In the genomic region with DNA sequence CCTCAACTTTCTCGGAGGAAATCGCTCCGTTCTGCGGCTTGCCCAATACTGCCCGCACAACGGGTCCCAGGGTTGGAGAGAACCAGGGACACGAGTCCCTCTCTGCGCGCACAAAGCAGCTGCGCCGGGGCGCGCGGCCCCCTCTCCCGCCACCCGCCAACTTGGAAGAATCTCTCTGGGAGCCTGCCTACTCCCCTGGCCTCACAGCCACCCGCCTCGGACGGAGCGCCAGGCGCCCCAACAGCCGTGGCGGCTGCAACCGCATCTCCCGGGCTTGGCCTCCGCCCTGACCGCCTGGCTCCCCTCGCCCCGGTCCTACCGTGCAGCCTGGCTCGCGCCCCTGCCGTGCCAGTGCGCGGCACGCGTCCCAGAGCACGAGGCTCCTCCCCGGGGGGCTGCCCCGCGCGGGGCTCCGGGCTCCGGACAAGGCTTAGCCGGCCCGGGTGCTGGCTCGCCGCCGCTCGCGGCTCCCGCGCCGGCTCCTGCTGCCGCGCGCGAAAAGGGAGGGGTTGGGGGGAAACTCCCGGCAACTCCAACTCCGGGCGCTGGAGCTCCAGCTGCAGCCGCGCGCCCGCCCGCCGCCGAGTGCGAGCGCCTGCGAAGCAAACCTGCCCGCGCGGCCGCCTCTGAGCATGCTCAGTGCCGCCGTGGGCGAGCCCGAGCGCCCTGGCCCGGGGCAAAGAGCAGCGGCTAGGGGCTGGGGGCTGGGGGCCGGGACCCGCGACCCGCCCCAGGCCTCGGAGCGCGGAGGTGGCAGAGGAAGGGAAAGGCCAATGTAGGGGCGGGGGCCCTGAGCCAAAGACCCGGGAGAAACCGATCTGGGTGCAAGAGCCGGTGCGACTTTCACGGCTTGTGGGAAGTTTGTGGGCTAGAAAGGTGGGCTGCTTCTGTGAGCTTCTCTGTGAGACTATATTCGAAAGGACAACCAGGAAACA, we compare ENCODE assay signal across 1 cellular context.
TF ChIP-seq lines count a peak whose summit lies in the region.

STXBP6 (minus strand) TSS at position 589 of the 935 bp plus-strand sequence. CDS start 75,329 bp downstream, outside the sequence.

TF ChIP-seq in HepG2, 621 proteins besides CTCF, POLR2A, EP300 and RAD21 (continued from another document):
- TF ChIP-seq, protein P1, sequence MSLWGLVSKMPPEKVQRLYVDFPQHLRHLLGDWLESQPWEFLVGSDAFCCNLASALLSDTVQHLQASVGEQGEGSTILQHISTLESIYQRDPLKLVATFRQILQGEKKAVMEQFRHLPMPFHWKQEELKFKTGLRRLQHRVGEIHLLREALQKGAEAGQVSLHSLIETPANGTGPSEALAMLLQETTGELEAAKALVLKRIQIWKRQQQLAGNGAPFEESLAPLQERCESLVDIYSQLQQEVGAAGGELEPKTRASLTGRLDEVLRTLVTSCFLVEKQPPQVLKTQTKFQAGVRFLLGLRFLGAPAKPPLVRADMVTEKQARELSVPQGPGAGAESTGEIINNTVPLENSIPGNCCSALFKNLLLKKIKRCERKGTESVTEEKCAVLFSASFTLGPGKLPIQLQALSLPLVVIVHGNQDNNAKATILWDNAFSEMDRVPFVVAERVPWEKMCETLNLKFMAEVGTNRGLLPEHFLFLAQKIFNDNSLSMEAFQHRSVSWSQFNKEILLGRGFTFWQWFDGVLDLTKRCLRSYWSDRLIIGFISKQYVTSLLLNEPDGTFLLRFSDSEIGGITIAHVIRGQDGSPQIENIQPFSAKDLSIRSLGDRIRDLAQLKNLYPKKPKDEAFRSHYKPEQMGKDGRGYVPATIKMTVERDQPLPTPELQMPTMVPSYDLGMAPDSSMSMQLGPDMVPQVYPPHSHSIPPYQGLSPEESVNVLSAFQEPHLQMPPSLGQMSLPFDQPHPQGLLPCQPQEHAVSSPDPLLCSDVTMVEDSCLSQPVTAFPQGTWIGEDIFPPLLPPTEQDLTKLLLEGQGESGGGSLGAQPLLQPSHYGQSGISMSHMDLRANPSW (CRISPR knock-in tag; IDR thresholded peaks at IDR 0.05; ENCODE audit: borderline replicate concordance), result no peak
- TF ChIP-seq ELF3 (CRISPR knock-in tag; IDR thresholded peaks at IDR 0.05) (peak; percentile 55; the same call in 1 of the 2 replicates), HOXA9 (CRISPR knock-in tag; IDR thresholded peaks at IDR 0.05; ENCODE audit: borderline replicate concordance) (peak; percentile 76; the same call in 1 of the 2 replicates), IRF1 (CRISPR knock-in tag; IDR thresholded peaks at IDR 0.05; ENCODE audit: low read depth) (no peak), ZMYM3 (CRISPR knock-in tag; IDR thresholded peaks at IDR 0.05) (no peak; the same call in 1 of the 2 replicates), ZNF34 (CRISPR knock-in tag; IDR thresholded peaks at IDR 0.05; ENCODE audit: borderline replicate concordance) (0 out of 2 replicates have a peak, but pooled peaks have one; percentile 48), ARNTL (CRISPR knock-in tag; IDR thresholded peaks at IDR 0.05) (peak; percentile 74), ZNF225 (CRISPR knock-in tag; IDR thresholded peaks at IDR 0.05) (no peak), POLR2G (IDR thresholded peaks at IDR 0.05; ENCODE audit: low read depth, low read length) (peak; percentile 90), MAZ (IDR thresholded peaks at IDR 0.05; ENCODE audit: borderline replicate concordance, low read depth, low read length) (0 out of 2 replicates have a peak, but pooled peaks have one; percentile 22), MAZ (CRISPR knock-in tag; IDR thresholded peaks at IDR 0.05; ENCODE audit: low read depth) (peak; percentile 95), ZNF619 (CRISPR knock-in tag; IDR thresholded peaks at IDR 0.05) (peak; percentile 70; the same call in 1 of the 2 replicates), ATF7-NPFF (CRISPR knock-in tag; IDR thresholded peaks at IDR 0.05; ENCODE audit: low read depth) (peak; percentile 88), LCORL (IDR thresholded peaks at IDR 0.05) (no peak), LCORL (CRISPR knock-in tag; IDR thresholded peaks at IDR 0.05) (peak; percentile 71), ZBTB3 (CRISPR knock-in tag; IDR thresholded peaks at IDR 0.05; ENCODE audit: borderline replicate concordance, low read depth) (peak; percentile 88; the same call in 1 of the 2 replicates), CCAR2 (optimal IDR thresholded peaks at IDR 0.05; ENCODE audit: low read depth, low read length) (peak; percentile 8), NFIB (CRISPR knock-in tag; IDR thresholded peaks at IDR 0.05; ENCODE audit: borderline replicate concordance) (no peak), ZNF562 (CRISPR knock-in tag; IDR thresholded peaks at IDR 0.05; ENCODE audit: borderline replicate concordance) (peak; percentile 23; the same call in 1 of the 2 replicates), ZNF276 (CRISPR knock-in tag; IDR thresholded peaks at IDR 0.05; ENCODE audit: low read depth) (peak; percentile 93; the same call in 1 of the 2 replicates), ZFY (CRISPR knock-in tag; IDR thresholded peaks at IDR 0.05) (peak; percentile 79), ZSCAN12 (CRISPR knock-in tag; IDR thresholded peaks at IDR 0.05) (no peak; the same call in 1 of the 2 replicates), ZBTB21 (CRISPR knock-in tag; IDR thresholded peaks at IDR 0.05) (no peak; the same call in 1 of the 2 replicates), PATZ1 (CRISPR knock-in tag; IDR thresholded peaks at IDR 0.05) (peak; percentile 98), ZNF296 (CRISPR knock-in tag; conservative IDR thresholded peaks at IDR 0.05) (0 out of 2 replicates have a peak, but pooled peaks have one; percentile 39), ZNF367 (CRISPR knock-in tag; IDR thresholded peaks at IDR 0.05; ENCODE audit: borderline replicate concordance) (peak; percentile 85), U2AF2 (IDR thresholded peaks at IDR 0.05; ENCODE audit: low read depth, low read length) (no peak), POLR2AphosphoS2 (IDR thresholded peaks at IDR 0.05; ENCODE audit: low read depth, low read length) (no peak), ZNF781 (CRISPR knock-in tag; IDR thresholded peaks at IDR 0.05; ENCODE audit: borderline replicate concordance, not compliant biosample characterization) (peak; percentile 20), XBP1 (CRISPR knock-in tag; IDR thresholded peaks at IDR 0.05) (peak; percentile 59; the same call in 1 of the 2 replicates), GFI1 (CRISPR knock-in tag; IDR thresholded peaks at IDR 0.05; ENCODE audit: borderline replicate concordance) (peak; percentile 68; the same call in 1 of the 2 replicates), ZNF382 (CRISPR knock-in tag; IDR thresholded peaks at IDR 0.05; ENCODE audit: borderline replicate concordance) (no peak), HMGXB4 (CRISPR knock-in tag; IDR thresholded peaks at IDR 0.05; ENCODE audit: borderline replicate concordance in 1 of 2, low read depth in 1 of 2) (peak in 1 of 2 experiments; percentile 73; a peak in 2 of 4 replicates), ZNF12 (CRISPR knock-in tag; IDR thresholded peaks at IDR 0.05) (0 out of 2 replicates have a peak, but pooled peaks have one; percentile 38), ETV5 (CRISPR knock-in tag; IDR thresholded peaks at IDR 0.05; ENCODE audit: borderline replicate concordance) (no peak)
- TF ChIP-seq, protein P2, sequence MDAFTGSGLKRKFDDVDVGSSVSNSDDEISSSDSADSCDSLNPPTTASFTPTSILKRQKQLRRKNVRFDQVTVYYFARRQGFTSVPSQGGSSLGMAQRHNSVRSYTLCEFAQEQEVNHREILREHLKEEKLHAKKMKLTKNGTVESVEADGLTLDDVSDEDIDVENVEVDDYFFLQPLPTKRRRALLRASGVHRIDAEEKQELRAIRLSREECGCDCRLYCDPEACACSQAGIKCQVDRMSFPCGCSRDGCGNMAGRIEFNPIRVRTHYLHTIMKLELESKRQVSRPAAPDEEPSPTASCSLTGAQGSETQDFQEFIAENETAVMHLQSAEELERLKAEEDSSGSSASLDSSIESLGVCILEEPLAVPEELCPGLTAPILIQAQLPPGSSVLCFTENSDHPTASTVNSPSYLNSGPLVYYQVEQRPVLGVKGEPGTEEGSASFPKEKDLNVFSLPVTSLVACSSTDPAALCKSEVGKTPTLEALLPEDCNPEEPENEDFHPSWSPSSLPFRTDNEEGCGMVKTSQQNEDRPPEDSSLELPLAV (CRISPR knock-in tag; conservative IDR thresholded peaks at IDR 0.05; ENCODE audit: low read depth), result peak; percentile 65; the same call in 1 of the 2 replicates
- TF ChIP-seq, protein P3, sequence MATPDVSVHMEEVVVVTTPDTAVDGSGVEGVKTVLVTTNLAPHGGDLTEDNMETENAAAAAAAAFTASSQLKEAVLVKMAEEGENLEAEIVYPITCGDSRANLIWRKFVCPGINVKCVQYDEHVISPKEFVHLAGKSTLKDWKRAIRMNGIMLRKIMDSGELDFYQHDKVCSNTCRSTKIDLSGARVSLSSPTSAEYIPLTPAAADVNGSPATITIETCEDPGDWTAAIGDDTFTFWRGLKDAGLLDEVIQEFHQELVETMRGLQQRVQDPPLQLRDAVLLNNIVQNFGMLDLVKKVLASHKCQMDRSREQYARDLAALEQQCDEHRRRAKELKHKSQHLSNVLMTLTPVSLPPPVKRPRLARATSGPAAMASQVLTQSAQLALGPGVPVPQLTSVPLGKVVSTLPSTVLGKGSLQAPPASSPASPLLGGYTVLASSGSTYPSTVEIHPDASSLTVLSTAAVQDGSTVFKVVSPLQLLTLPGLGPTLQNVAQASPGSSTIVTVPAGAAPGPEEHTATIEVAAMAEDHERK (CRISPR knock-in tag; IDR thresholded peaks at IDR 0.05; ENCODE audit: low read depth), result no peak
- TF ChIP-seq, protein P4, sequence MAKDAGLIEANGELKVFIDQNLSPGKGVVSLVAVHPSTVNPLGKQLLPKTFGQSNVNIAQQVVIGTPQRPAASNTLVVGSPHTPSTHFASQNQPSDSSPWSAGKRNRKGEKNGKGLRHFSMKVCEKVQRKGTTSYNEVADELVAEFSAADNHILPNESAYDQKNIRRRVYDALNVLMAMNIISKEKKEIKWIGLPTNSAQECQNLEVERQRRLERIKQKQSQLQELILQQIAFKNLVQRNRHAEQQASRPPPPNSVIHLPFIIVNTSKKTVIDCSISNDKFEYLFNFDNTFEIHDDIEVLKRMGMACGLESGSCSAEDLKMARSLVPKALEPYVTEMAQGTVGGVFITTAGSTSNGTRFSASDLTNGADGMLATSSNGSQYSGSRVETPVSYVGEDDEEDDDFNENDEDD (CRISPR knock-in tag; IDR thresholded peaks at IDR 0.05; ENCODE audit: borderline replicate concordance), result peak; percentile 97
- TF ChIP-seq, protein P5, sequence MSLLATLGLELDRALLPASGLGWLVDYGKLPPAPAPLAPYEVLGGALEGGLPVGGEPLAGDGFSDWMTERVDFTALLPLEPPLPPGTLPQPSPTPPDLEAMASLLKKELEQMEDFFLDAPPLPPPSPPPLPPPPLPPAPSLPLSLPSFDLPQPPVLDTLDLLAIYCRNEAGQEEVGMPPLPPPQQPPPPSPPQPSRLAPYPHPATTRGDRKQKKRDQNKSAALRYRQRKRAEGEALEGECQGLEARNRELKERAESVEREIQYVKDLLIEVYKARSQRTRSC (CRISPR knock-in tag; IDR thresholded peaks at IDR 0.05; ENCODE audit: low read depth), result peak; percentile 90
